In genomic region chr2:187569571-187569970, GRCh38 we compare ENCODE assay signal across 27 cellular contexts.
"Had no signal": no experiment of that assay in that cellular context is flagged by ENCODE, and none has a peak within 500 bp of the region (broad histone marks: within the 10 kb centered on the region; RNA-seq: fewer than 3 reads in every experiment).

No MANE protein-coding gene starts in this region.

- H3K4me1 Mint-ChIP-seq: immature natural killer cell; naive B cell; stimulated activated memory B cell treated with anti-CD40 and anti-IgM and Interleukin-4, amounts not matched to agents 10 μg/mL and 1 μg/mL and 100 μg/mL, for 72 hours; stimulated activated naive CD8-positive, alpha-beta T cell treated with anti-CD3 and anti-CD28 coated beads, Interleukin-15, amount 100 ng/mL, for 72 hours had no signal

- ATAC-seq: left lung; lower lobe of right lung; natural killer cell treated with Interleukin-12 subunit alpha and Interleukin-12 subunit beta and Interleukin-15 and Interleukin-18, amount 100 ng/mL, for 72 hours; right lobe of liver; stimulated activated memory B cell treated with anti-CD40 and anti-IgM and Interleukin-4, amounts not matched to agents 10 μg/mL and 1 μg/mL and 100 μg/mL, for 72 hours; stimulated activated naive CD8-positive, alpha-beta T cell treated with anti-CD3 and anti-CD28 coated beads, Interleukin-15, amount 100 ng/mL, for 72 hours had no signal

- H3K27me3 Mint-ChIP-seq: naive B cell; stimulated activated memory B cell treated with anti-CD40 and anti-IgM and Interleukin-4, amounts not matched to agents 10 μg/mL and 1 μg/mL and 100 μg/mL, for 72 hours; stimulated activated naive CD8-positive, alpha-beta T cell treated with anti-CD3 and anti-CD28 coated beads, Interleukin-15, amount 100 ng/mL, for 72 hours had no signal

- H3K4me2 ChIP-seq: smooth muscle cell had no signal

- H3K4me3 Mint-ChIP-seq: immature natural killer cell; mesothelial cell of epicardium; naive B cell; natural killer cell treated with Interleukin-12 subunit alpha and Interleukin-12 subunit beta and Interleukin-15 and Interleukin-18, amount 100 ng/mL, for 72 hours; stimulated activated memory B cell treated with anti-CD40 and anti-IgM and Interleukin-4, amounts not matched to agents 10 μg/mL and 1 μg/mL and 100 μg/mL, for 72 hours; stimulated activated naive CD8-positive, alpha-beta T cell treated with anti-CD3 and anti-CD28 coated beads, Interleukin-15, amount 100 ng/mL, for 72 hours; type B pancreatic cell had no signal

- H3K4me1 ChIP-seq: left lung, right atrium auricular region, right lobe of liver, vagina had no signal

- H3K9me3 ChIP-seq: lower lobe of right lung, ovary, right lobe of liver, tibial nerve, vagina had no signal

- FAIRE-seq: islet of Langerhans had no signal

- H3K4me3 ChIP-seq: left lung, lower lobe of right lung, ovary, right atrium auricular region, right lobe of liver, smooth muscle cell, tibial nerve, vagina had no signal

- H3K27me3 ChIP-seq: left lung, ovary, right atrium auricular region, right lobe of liver, tibial nerve, vagina had no signal

- DNase-seq: immature natural killer cell; kidney; left colon; left lung; lower lobe of right lung; mammary epithelial cell; mesenchymal stem cell; naive B cell; ovary; right lobe of liver; stimulated activated CD4-positive, alpha-beta T cell treated with anti-CD3 and anti-CD28 coated beads, Interleukin-1b, Interleukin-23, amount 100 ng/mL, for 48 hours; stimulated activated CD4-positive, alpha-beta T cell treated with anti-CD3 and anti-CD28 coated beads, Interleukin-2, amount 100 ng/mL, for 48 hours; stimulated activated CD4-positive, alpha-beta T cell treated with anti-CD3 and anti-CD28 coated beads, Interleukin-4, amount 100 ng/mL, for 4 hours; stimulated activated CD8-positive, alpha-beta memory T cell treated with anti-CD3 and anti-CD28 coated beads, Interleukin-4, amount 100 ng/mL, for 48 hours; stimulated activated naive CD4-positive, alpha-beta T cell treated with Interleukin-2 at 50 U/mL for 16 hours; stimulated activated naive CD8-positive, alpha-beta T cell treated with anti-CD3 and anti-CD28 coated beads, Interleukin-15, amount 100 ng/mL, for 72 hours; substantia nigra had no signal

- H3K27ac Mint-ChIP-seq: immature natural killer cell; mesothelial cell of epicardium; naive B cell; natural killer cell treated with Interleukin-12 subunit alpha and Interleukin-12 subunit beta and Interleukin-15 and Interleukin-18, amount 100 ng/mL, for 72 hours; progenitor cell of endocrine pancreas; stimulated activated memory B cell treated with anti-CD40 and anti-IgM and Interleukin-4, amounts not matched to agents 10 μg/mL and 1 μg/mL and 100 μg/mL, for 72 hours; stimulated activated naive CD8-positive, alpha-beta T cell treated with anti-CD3 and anti-CD28 coated beads, Interleukin-15, amount 100 ng/mL, for 72 hours; type B pancreatic cell had no signal

- H3K36me3 ChIP-seq: left lung, lower lobe of right lung, ovary, right atrium auricular region, right lobe of liver, tibial nerve, vagina had no signal

- H3K27ac ChIP-seq: left lung, lower lobe of right lung, ovary, right atrium auricular region, right lobe of liver, tibial nerve, vagina had no signal

- H3K36me3 Mint-ChIP-seq: immature natural killer cell; naive B cell; natural killer cell treated with Interleukin-12 subunit alpha and Interleukin-12 subunit beta and Interleukin-15 and Interleukin-18, amount 100 ng/mL, for 72 hours; stimulated activated memory B cell treated with anti-CD40 and anti-IgM and Interleukin-4, amounts not matched to agents 10 μg/mL and 1 μg/mL and 100 μg/mL, for 72 hours; type B pancreatic cell had no signal
